Comparison of ENCODE assay signal across 1 cellular context in genomic region chr12:50707396-50707795, GRCh38.
TF ChIP-seq lines count a peak whose summit lies in the region.

No MANE protein-coding gene starts in this region.

TF ChIP-seq in HepG2, 621 proteins besides CTCF, POLR2A, EP300 and RAD21:
- TF ChIP-seq ZMYM3 (CRISPR knock-in tag; IDR thresholded peaks at IDR 0.05) (no peak), ZNF354B (CRISPR knock-in tag; IDR thresholded peaks at IDR 0.05) (no peak), PPARG (CRISPR knock-in tag; conservative IDR thresholded peaks at IDR 0.05) (no peak), RBM22 (optimal IDR thresholded peaks at IDR 0.05; ENCODE audit: low read length) (peak; percentile 57), TMF1 (CRISPR knock-in tag; IDR thresholded peaks at IDR 0.05; ENCODE audit: low read depth) (no peak), DDIT3 (CRISPR knock-in tag; IDR thresholded peaks at IDR 0.05) (no peak)
